Comparison of ENCODE assay signal across 8 cellular contexts in the genomic region with DNA sequence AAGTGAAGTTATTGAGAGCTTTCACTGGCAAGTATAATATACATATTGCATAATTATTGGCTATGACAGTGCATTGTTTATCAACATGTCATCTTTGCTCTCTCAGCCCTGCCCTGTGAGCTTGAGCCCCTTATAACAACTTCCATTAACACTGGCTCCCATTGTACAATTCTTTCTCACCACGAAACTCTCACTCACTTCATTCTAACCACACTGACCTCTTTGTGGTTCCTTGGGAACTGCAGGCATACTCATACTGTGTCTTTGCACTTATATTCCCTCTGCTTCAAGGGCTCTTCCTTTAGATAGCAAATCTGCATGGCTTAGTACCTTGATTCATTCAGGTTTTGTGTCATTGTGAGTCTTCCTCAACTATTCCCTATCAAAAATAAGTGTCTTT.
A peak's percentile ranks its signal among the peaks of the same experiment; 100 is the strongest.
DNase-seq lines count a peak whose midpoint lies in the region; ATAC-seq and TF ChIP-seq lines count a peak whose summit lies in the region.

No MANE protein-coding gene starts in this region.

- no peak overlapping the region for H3K27ac ChIP-seq in OCI-LY7 (ENCODE audit: low read depth, low read length, poor library complexity, severe bottlenecking)

- H3K27me3 ChIP-seq in Loucy (ENCODE audit: insufficient read depth, low read length, poor library complexity, severe bottlenecking): no peaks in the 10 kb centered on the region
- H3K27me3 ChIP-seq in MG63: no peaks in the 10 kb centered on the region

- no peaks in the 10 kb centered on the region for H3K79me2 ChIP-seq in Loucy (ENCODE audit: insufficient read depth, low read length)
- no peaks in the 10 kb centered on the region for H3K79me2 ChIP-seq in OCI-LY7 (ENCODE audit: insufficient read depth, low read depth, low read length)

- CTCF ChIA-PET in OCI-LY7 (lab: Charles Lee; ENCODE audit: unreplicated experiment): no interaction called here

- peak; percentile 35 for DNase-seq in GM13977 (ENCODE audit: low spot score)
- peak; percentile 90 for DNase-seq in foreskin melanocyte
- no peak for DNase-seq in MG63
- DNase-seq in NOMO-1 treated with dmso at 0.1 percent for 144 hours (lab: John Stamatoyannopoulos, UW; ENCODE audit: unreplicated experiment): no peak
- DNase-seq in NCI-H2081 treated with DMSO at 0.1 percent for 48 hours (lab: John Stamatoyannopoulos, UW): no peak
- DNase-seq in OCI-LY7 (ENCODE audit: low spot score): no peak

- H4K20me1 ChIP-seq in Loucy (ENCODE audit: insufficient read depth, low read length, poor library complexity, severe bottlenecking) (peaks cover 2% of the 10 kb centered on the region), OCI-LY7 (ENCODE audit: insufficient read depth, low read length) (no peaks in the 10 kb centered on the region)

- H3K9me3 ChIP-seq in Loucy (ENCODE audit: insufficient read depth, low read depth, low read length): peaks cover 4% of the 10 kb centered on the region; the same call in 1 of the 2 replicates
- no peaks in the 10 kb centered on the region for H3K9me3 ChIP-seq in MG63
- no peaks in the 10 kb centered on the region for H3K9me3 ChIP-seq in OCI-LY7 (ENCODE audit: low read length)

- ATAC-seq in GM21786 (IDR thresholded peaks at IDR 0.05; ENCODE audit: unreplicated experiment): peak; percentile 72

- H3K4me2 ChIP-seq in Loucy (ENCODE audit: low read depth, low read length, poor library complexity, severe bottlenecking) (no peak overlapping the region), OCI-LY7 (ENCODE audit: low read length) (no peak overlapping the region)

- in situ Hi-C loops in GM13977 (cut with MboI; ENCODE audit: low pct_unique_long_range_greater_than_20kb, low sequenced_read_pairs, unreplicated experiment): no loop called here

- intact Hi-C loops in OCI-LY7 (cut with micrococcal nuclease; ENCODE audit: unreplicated experiment): no loop called here

- POLR2A ChIA-PET in OCI-LY7 (lab: Charles Lee): no interaction called here

- peak; percentile 23 for TF ChIP-seq CTCF in GM13977 (IDR thresholded peaks at IDR 0.05; ENCODE audit: extremely low read depth, insufficient read depth, missing control alignments)
- TF ChIP-seq CTCF in Loucy (conservative IDR thresholded peaks at IDR 0.05; ENCODE audit: low read length): peak; percentile 53
- no peak for TF ChIP-seq CTCF in OCI-LY7 (conservative IDR thresholded peaks at IDR 0.05; ENCODE audit: low read length)

- H3K9me2 ChIP-seq in Loucy (replicated peaks; ENCODE audit: low read depth, low read length) (no peaks in the 10 kb centered on the region), OCI-LY7 (ENCODE audit: insufficient read depth, low read length) (no peaks in the 10 kb centered on the region)

- H2AFZ ChIP-seq in Loucy (ENCODE audit: low read length) (no peak overlapping the region), OCI-LY7 (ENCODE audit: low read length) (no peak overlapping the region)

- no peaks in the 10 kb centered on the region for H3F3A ChIP-seq in Loucy (ENCODE audit: low read depth)

- no peak overlapping the region for H3K9ac ChIP-seq in Loucy (ENCODE audit: low read depth, low read length, poor library complexity, severe bottlenecking)

- H3K36me3 ChIP-seq in Loucy (ENCODE audit: insufficient read depth, low read length): no peaks in the 10 kb centered on the region; the same call in 1 of the 2 replicates
- H3K36me3 ChIP-seq in MG63: no peaks in the 10 kb centered on the region
- H3K36me3 ChIP-seq in OCI-LY7 (ENCODE audit: insufficient read depth, low read length): no peaks in the 10 kb centered on the region

- H3K4me3 ChIP-seq in Loucy (ENCODE audit: low read length, poor library complexity, severe bottlenecking) (no peak overlapping the region), MG63 (no peak overlapping the region), OCI-LY7 (ENCODE audit: low read depth, low read length, poor library complexity, severe bottlenecking) (no peak overlapping the region)

- BruUV-seq in OCI-LY7 (replicated peaks; lab: Mats Ljungman, UMichigan): no TSS peak

- H3K4me1 ChIP-seq in Loucy (ENCODE audit: insufficient read depth, low read length, poor library complexity, severe bottlenecking) (peaks cover 4% of the 10 kb centered on the region), OCI-LY7 (ENCODE audit: insufficient read depth, low read length, poor library complexity, severe bottlenecking) (no peaks in the 10 kb centered on the region)

Comparison
In these comparisons a context has a peak if more than half of its experiments do, and no peak if none do; other contexts are left out.
1. DNase-seq: peak in GM13977 (single experiment) and foreskin melanocyte (single experiment); none in MG63 (single experiment), NOMO-1 treated with dmso at 0.1 percent for 144 hours (single experiment), NCI-H2081 treated with DMSO at 0.1 percent for 48 hours (single experiment) and OCI-LY7 (single experiment).